ENCODE assay signal across 20 cellular contexts in genomic region chr9:122121931-122122330, GRCh38. TPM values are rescaled to one million over a fixed set of nuclear protein-coding genes. Genes with fewer than 3 reads are reported as not detected.
DNase-seq lines count a peak whose midpoint lies in the region; ATAC-seq, FAIRE-seq and TF ChIP-seq lines count a peak whose summit lies in the region.
"Had no signal": no experiment of that assay in that cellular context is flagged by ENCODE, and none has a peak within 500 bp of the region (broad histone marks: within the 10 kb centered on the region; RNA-seq: fewer than 3 reads in every experiment).

No MANE protein-coding gene starts in this region.

- H3K27me3 ChIP-seq in H9 (ENCODE audit: insufficient read depth, low read length): peaks cover 3% of the 10 kb centered on the region; the same call in 1 of the 2 replicates
- peaks cover 0 to 18% of the 10 kb centered on the region in 2 experiments; a peak in 3 of 5 replicates for H3K27me3 ChIP-seq in K562 (ENCODE audit: control insufficient read depth in 2 of 2, insufficient read depth in 2 of 2, low read length in 2 of 2)

- no peaks in the 10 kb centered on the region for H3K79me1 ChIP-seq in H9 (ENCODE audit: insufficient read depth, low read depth, low read length, poor library complexity, severe bottlenecking)

- H2BK20ac ChIP-seq in H9 (ENCODE audit: low read depth, low read length, poor library complexity, severe bottlenecking): no peak overlapping the region

- no peak overlapping the region for H2AK5ac ChIP-seq in H9 (ENCODE audit: insufficient read length, low read length)

- no peak overlapping the region for H3K4ac ChIP-seq in H9 (ENCODE audit: low read depth, low read length)

- H2BK120ac ChIP-seq in H9 (ENCODE audit: low read depth, low read length, poor library complexity, severe bottlenecking): no peak overlapping the region

- DNase-seq in H9 (no peak), K562 (ENCODE audit: extremely low read depth in 1 of 4, low spot score in 3 of 4) (no peak), kidney (peak; percentile 46), anterior cingulate cortex (lab: John Stamatoyannopoulos, UW) (no peak), H4 (ENCODE audit: low spot score) (no peak)
- DNase-seq in stimulated activated naive B cell treated with anti-CD40 and anti-IgM and Interleukin-4, amounts not matched to agents 10 μg/mL and 1 μg/mL and 100 μg/mL, for 72 hours: no peak
- DNase-seq: AML-193; Caco-2; CD4-positive, alpha-beta T cell; KBM-7 had no signal

- H3K9me3 ChIP-seq in H9 (ENCODE audit: control insufficient read depth, low read depth, low read length): no peaks in the 10 kb centered on the region
- no peaks in the 10 kb centered on the region; the same call in 1 of the 2 replicates for H3K9me3 ChIP-seq in K562 (replicated peaks; ENCODE audit: control insufficient read depth, insufficient read depth, low read depth, low read length)
- no peaks in the 10 kb centered on the region for H3K9me3 ChIP-seq in kidney (ENCODE audit: control insufficient read depth in 1 of 2, low read length in 2 of 2)
- H3K9me3 ChIP-seq: Caco-2, HAP-1 had no signal

- TF ChIP-seq POLR2A in K562 (conservative IDR thresholded peaks at IDR 0.05): no peak

- CTCF ChIA-PET in K562 (lab: Yijun Ruan, JAX; ENCODE audit: low intra/inter-chr PET ratio): interaction anchor here (0.6 to 3.9 kb wide), 4 partner anchors 22 to 332 kb away, joined by 3 to 42 read pairs (median 6); no protein-coding TSS in a partner anchor

- no peaks in the 10 kb centered on the region for H3K36me3 Mint-ChIP-seq in H9 (ENCODE audit: insufficient read depth in 1 of 3, low read depth in 3 of 3)
- no peaks in the 10 kb centered on the region for H3K36me3 Mint-ChIP-seq in stimulated activated naive B cell treated with anti-CD40 and anti-IgM and Interleukin-4, amounts not matched to agents 10 μg/mL and 1 μg/mL and 100 μg/mL, for 72 hours

- no peak overlapping the region for H3K23ac ChIP-seq in H9 (ENCODE audit: insufficient read length, low read depth, low read length)

- peak overlapping the region in 2 of 3 experiments; percentile 59 to 68; a peak in 2 of 7 replicates for H3K27ac Mint-ChIP-seq in H9
- H3K27ac Mint-ChIP-seq in stimulated activated naive B cell treated with anti-CD40 and anti-IgM and Interleukin-4, amounts not matched to agents 10 μg/mL and 1 μg/mL and 100 μg/mL, for 72 hours: peak overlapping the region; percentile 42
- H3K27ac Mint-ChIP-seq: CD4-positive, alpha-beta T cell; GM23338 had no signal

- H3K4me1 Mint-ChIP-seq in H9: peaks cover 16 to 17% of the 10 kb centered on the region in 2 experiments
- peaks cover 11 to 29% of the 10 kb centered on the region in 2 donors for H3K4me1 Mint-ChIP-seq in stimulated activated naive B cell treated with anti-CD40 and anti-IgM and Interleukin-4, amounts not matched to agents 10 μg/mL and 1 μg/mL and 100 μg/mL, for 72 hours

- H2AFZ ChIP-seq in H9 (ENCODE audit: low read length) (no peak overlapping the region), K562 (ENCODE audit: low read depth, low read length) (no peak overlapping the region)
- H2AFZ ChIP-seq: GM23338 had no signal

- no peak overlapping the region for H3K18ac ChIP-seq in H9 (ENCODE audit: insufficient read length, low read depth, low read length)

- BruUV-seq in K562 (replicated peaks; lab: Mats Ljungman, UMichigan): no TSS peak

- in situ Hi-C loops in K562 (cut with MboI): loop anchor here (5.0 to 10.0 kb wide), 3 partner anchors 230 to 693 kb away; no protein-coding TSS in a partner anchor

- H3K9me3 Mint-ChIP-seq in H9: no peaks in the 10 kb centered on the region
- H3K9me3 Mint-ChIP-seq in stimulated activated naive B cell treated with anti-CD40 and anti-IgM and Interleukin-4, amounts not matched to agents 10 μg/mL and 1 μg/mL and 100 μg/mL, for 72 hours: no peaks in the 10 kb centered on the region
- H3K9me3 Mint-ChIP-seq: CD4-positive, alpha-beta T cell; GM23338 had no signal

- H3K79me2 ChIP-seq in H9 (ENCODE audit: insufficient read depth, low read length) (no peaks in the 10 kb centered on the region), K562 (ENCODE audit: control insufficient read depth, insufficient read depth, low read length) (no peaks in the 10 kb centered on the region)

- H4K8ac ChIP-seq in H9 (replicated peaks; ENCODE audit: insufficient read length, low read depth, low read length): no peak overlapping the region

- H3K14ac ChIP-seq in H9 (ENCODE audit: insufficient read depth, low read length): no peak overlapping the region

- H2BK5ac ChIP-seq in H9 (ENCODE audit: insufficient read length, low read length): no peak overlapping the region

- FAIRE-seq in K562 (lab: Jason Lieb, UNC) (no peak), kidney (lab: Jason Lieb, UNC) (no peak)
- FAIRE-seq: A204.1, D721Med, G401.6, GM18507 had no signal

- H4K91ac ChIP-seq in H9 (ENCODE audit: insufficient read length, low read depth, low read length): no peak overlapping the region

- intact Hi-C loops in K562 (cut with micrococcal nuclease): no loop called here
- intact Hi-C loops in kidney (cut with DNase I): loop anchor here (5.0 kb wide), 1 partner anchor 230 kb away; no protein-coding TSS in a partner anchor

- no peak overlapping the region; a peak in 1 of 5 replicates for H3K4me3 Mint-ChIP-seq in H9
- no peak overlapping the region for H3K4me3 Mint-ChIP-seq in stimulated activated naive B cell treated with anti-CD40 and anti-IgM and Interleukin-4, amounts not matched to agents 10 μg/mL and 1 μg/mL and 100 μg/mL, for 72 hours
- H3K4me3 Mint-ChIP-seq: CD4-positive, alpha-beta T cell; GM23338 had no signal

- no peak for TF ChIP-seq EP300 in K562 (IDR thresholded peaks at IDR 0.05; ENCODE audit: low read length)

- TF ChIP-seq RAD21 in K562 (CRISPR knock-in tag; conservative IDR thresholded peaks at IDR 0.05 in 1 of 2, IDR thresholded peaks at IDR 0.05 in 1 of 2): no peak

- WGBS in H9 (ENCODE audit: extremely low coverage, insufficient read length, low lambda C conversion rate): no CpG with 5 or more reads among the region's 6 CpGs
- WGBS in K562 (ENCODE audit: insufficient coverage, low coverage, missing lambda C conversion rate): 0% methylated on average over 3 of the region's 6 CpGs

- H2BK12ac ChIP-seq in H9 (ENCODE audit: insufficient read length, low read depth, low read length): no peak overlapping the region

- no peaks in the 10 kb centered on the region for H3K9me1 ChIP-seq in K562 (ENCODE audit: control insufficient read depth, insufficient read depth, low read length)

- H4K20me1 ChIP-seq in H9 (ENCODE audit: control insufficient read depth, insufficient read depth, insufficient read length) (no peaks in the 10 kb centered on the region), K562 (replicated peaks; ENCODE audit: control insufficient read depth, insufficient read depth, low read length) (peaks cover 15% of the 10 kb centered on the region)

- H3K27me3 Mint-ChIP-seq in H9 (ENCODE audit: low read depth): peaks cover 25% of the 10 kb centered on the region
- H3K27me3 Mint-ChIP-seq in stimulated activated naive B cell treated with anti-CD40 and anti-IgM and Interleukin-4, amounts not matched to agents 10 μg/mL and 1 μg/mL and 100 μg/mL, for 72 hours: peaks cover 34 to 38% of the 10 kb centered on the region in 2 donors

- H3K9ac ChIP-seq in H9 (ENCODE audit: extremely low read depth, insufficient read length, low read length) (no peak overlapping the region), K562 (ENCODE audit: insufficient read depth in 1 of 2, low read depth in 2 of 2, low read length in 2 of 2) (no peak overlapping the region), kidney (ENCODE audit: low read length in 2 of 2) (no peak overlapping the region)

- TF ChIP-seq CTCF in H9 (conservative IDR thresholded peaks at IDR 0.05) (no peak), K562 (IDR thresholded peaks at IDR 0.05 in 2 of 3, conservative IDR thresholded peaks at IDR 0.05 in 1 of 3; ENCODE audit: insufficient read depth in 2 of 3, low read depth in 1 of 3, low read length in 3 of 3) (no peak), kidney (IDR thresholded peaks at IDR 0.05; ENCODE audit: borderline replicate concordance, extremely low read depth, insufficient read depth) (no peak)

- H3K4me3 ChIP-seq in K562 (no peak overlapping the region), kidney (ENCODE audit: low read length in 2 of 2) (no peak overlapping the region)
- H3K4me3 ChIP-seq: GM23338, HAP-1 had no signal

- H3K4me2 ChIP-seq in H9 (ENCODE audit: insufficient read depth, insufficient read length, low read length): no peak overlapping the region
- no peak overlapping the region for H3K4me2 ChIP-seq in K562 (ENCODE audit: insufficient read depth, low read length)
- H3K4me2 ChIP-seq: GM23338 had no signal

- POLR2A ChIA-PET in K562 (lab: Yijun Ruan, JAX): interaction anchor here (2.5 kb wide), 1 partner anchor 228 kb away, joined by 11 read pairs; no protein-coding TSS in a partner anchor

- no peak overlapping the region for H2BK15ac ChIP-seq in H9 (ENCODE audit: low read depth, low read length)

- H3K36me3 ChIP-seq in K562 (ENCODE audit: control insufficient read depth, insufficient read depth, low read length) (no peaks in the 10 kb centered on the region), kidney (ENCODE audit: control insufficient read depth in 1 of 2, insufficient read depth in 2 of 2, low read length in 2 of 2) (no peaks in the 10 kb centered on the region)
- H3K36me3 ChIP-seq: HAP-1 had no signal

- no peak overlapping the region for H3K56ac ChIP-seq in H9 (ENCODE audit: insufficient read length, low read depth, low read length)

- H3K27ac ChIP-seq in H9 (ENCODE audit: insufficient read length, low read depth, low read length) (no peak overlapping the region), K562 (ENCODE audit: extremely low read depth, low read depth, low read length) (no peak overlapping the region), kidney (ENCODE audit: low read depth in 2 of 2, low read length in 2 of 2) (no peak overlapping the region)
- H3K27ac ChIP-seq: C4-2B had no signal

- H3K4me1 ChIP-seq in H9 (ENCODE audit: insufficient read depth, low read length) (no peaks in the 10 kb centered on the region), K562 (replicated peaks in 1 of 2; ENCODE audit: control insufficient read depth in 2 of 2, insufficient read depth in 2 of 2, low read length in 2 of 2) (peaks cover 0 to 18% of the 10 kb centered on the region in 2 experiments; a peak in 2 of 5 replicates), kidney (ENCODE audit: control insufficient read depth in 1 of 2, insufficient read depth in 1 of 2, low read depth in 1 of 2, low read length in 2 of 2) (peaks cover 0 to 8% of the 10 kb centered on the region in 2 donors)
- H3K4me1 ChIP-seq: HAP-1 had no signal

- no peak overlapping the region for H4K5ac ChIP-seq in H9 (ENCODE audit: insufficient read length, low read depth, low read length)

- no peak overlapping the region for H3T11ph ChIP-seq in H9 (ENCODE audit: low read length)

- ATAC-seq in K562 (no peak), HG02938 (IDR thresholded peaks at IDR 0.05; ENCODE audit: unreplicated experiment) (no peak)
- no peak for ATAC-seq in stimulated activated naive B cell treated with anti-CD40 and anti-IgM and Interleukin-4, amounts not matched to agents 10 μg/mL and 1 μg/mL and 100 μg/mL, for 72 hours (replicated peaks)
- ATAC-seq: GM23338 had no signal

- peaks cover 9% of the 10 kb centered on the region for H3K23me2 ChIP-seq in H9 (ENCODE audit: insufficient read length, low read depth, low read length, poor library complexity, severe bottlenecking)

RNA-seq across cellular contexts. Expression of gene TTLL11, which starts 28.8 kb away (rescaled TPM):
- total RNA-seq in H9 (2021) (1.5 and 1.9 TPM in 2 replicates), K562 (2014; rRNA removed) (3.0 TPM in 2 replicates), K562 (2014; rRNA removed; fragmentation: Illumina TruSeq; extraction: Trizol) (2.6 and 2.9 TPM in 2 replicates), K562 (2015; rRNA removed; fragmentation: Illumina TruSeq; extraction: Trizol) (2.5 and 3.3 TPM in 2 replicates), K562 (2021) (4.2 and 4.4 TPM in 2 replicates), kidney (10.0 TPM)
- total RNA-seq in K562 (2011; cell fraction: chromatin; rRNA removed; ENCODE audit: low replicate concordance): 2.7 and 3.5 TPM in 2 replicates
- 1.3 and 1.4 TPM in 2 replicates for total RNA-seq in K562 (2011; cell fraction: nucleolus; rRNA removed)
- 1.1 and 1.9 TPM in 2 replicates for total RNA-seq in K562 (2011; cell fraction: nucleoplasm; rRNA removed)
- polyA plus RNA-seq in K562 (2011; rRNA removed) (2.0 and 2.7 TPM in 2 replicates), K562 (2014; fragmentation: Illumina TruSeq; extraction: Trizol) (4.2 and 4.3 TPM in 2 replicates), K562 (2014; fragmentation: Nextera tagmentation; extraction: Ambion mirVana) (1 to 10 TPM in 1 of 2 experiments, under 1 TPM in 1; 0.83 to 1.5 TPM), K562 (2014; rRNA removed) (3.7 and 4.3 TPM in 2 replicates), kidney (ENCODE audit: insufficient read depth, low read depth, low replicate concordance) (2.3 TPM)
- 3.2 and 3.9 TPM in 2 replicates for polyA plus RNA-seq in K562 (2011; cell fraction: cytosol; rRNA removed)
- polyA plus RNA-seq in K562 (2011; cell fraction: nucleus; rRNA removed): 1.9 and 2.2 TPM in 2 replicates
- 2.8 and 3.9 TPM in 2 replicates for polyA plus RNA-seq in K562 (2012)
- polyA minus RNA-seq in K562 (2011; rRNA and poly(A)+ RNA removed): 2.6 and 3.0 TPM in 2 replicates
- polyA minus RNA-seq in K562 (2011; cell fraction: cytosol; rRNA and poly(A)+ RNA removed): 0.38 and 2.2 TPM in 2 replicates
- 1.3 and 1.6 TPM in 2 replicates for polyA minus RNA-seq in K562 (2011; cell fraction: nucleus; rRNA and poly(A)+ RNA removed)
- 1.2 and 2.0 TPM in 2 replicates for total RNA-seq in H4 (2014; rRNA removed; shearing (Covaris generic))

RNA-seq across cellular contexts. Expression of gene NDUFA8, which starts 37.6 kb away (rescaled TPM):
- total RNA-seq in H9 (2021) (60.7 and 65.1 TPM in 2 replicates), K562 (2014; rRNA removed) (105 and 115 TPM in 2 replicates), K562 (2014; rRNA removed; fragmentation: Illumina TruSeq; extraction: Trizol) (105 and 114 TPM in 2 replicates), K562 (2015; rRNA removed; fragmentation: Illumina TruSeq; extraction: Trizol) (122 and 133 TPM in 2 replicates), K562 (2021) (126 and 134 TPM in 2 replicates), kidney (42.5 TPM)
- 8.5 and 9.1 TPM in 2 replicates for total RNA-seq in K562 (2011; cell fraction: chromatin; rRNA removed; ENCODE audit: low replicate concordance)
- total RNA-seq in K562 (2011; cell fraction: nucleolus; rRNA removed): 14.0 and 14.7 TPM in 2 replicates
- 15.0 and 20.9 TPM in 2 replicates for total RNA-seq in K562 (2011; cell fraction: nucleoplasm; rRNA removed)
- polyA plus RNA-seq in K562 (2011; rRNA removed) (135 and 165 TPM in 2 replicates), K562 (2014; fragmentation: Illumina TruSeq; extraction: Trizol) (198 and 204 TPM in 2 replicates), K562 (2014; fragmentation: Nextera tagmentation; extraction: Ambion mirVana) (100 to 1,000 TPM; 126 to 189 TPM), K562 (2014; rRNA removed) (194 and 212 TPM in 2 replicates), kidney (ENCODE audit: insufficient read depth, low read depth, low replicate concordance) (264 TPM)
- 122 and 153 TPM in 2 replicates for polyA plus RNA-seq in K562 (2011; cell fraction: cytosol; rRNA removed)
- 35.7 and 49.8 TPM in 2 replicates for polyA plus RNA-seq in K562 (2011; cell fraction: nucleus; rRNA removed)
- 157 and 216 TPM in 2 replicates for polyA plus RNA-seq in K562 (2012)
- polyA minus RNA-seq in K562 (2011; rRNA and poly(A)+ RNA removed): 106 and 126 TPM in 2 replicates
- polyA minus RNA-seq in K562 (2011; cell fraction: cytosol; rRNA and poly(A)+ RNA removed): 50.4 and 52.5 TPM in 2 replicates
- polyA minus RNA-seq in K562 (2011; cell fraction: nucleus; rRNA and poly(A)+ RNA removed): 8.5 and 15.7 TPM in 2 replicates
- 69.3 and 88.0 TPM in 2 replicates for total RNA-seq in H4 (2014; rRNA removed; shearing (Covaris generic))

RNA-seq across cellular contexts. Expression of gene MORN5, which starts 37.8 kb away (rescaled TPM):
- not detected in 2 replicates for total RNA-seq in H9 (2021)
- total RNA-seq in K562 (2011; cell fraction: chromatin; rRNA removed; ENCODE audit: low replicate concordance): not detected in 2 replicates
- total RNA-seq in K562 (2011; cell fraction: nucleolus; rRNA removed): not detected in 2 replicates
- total RNA-seq in K562 (2011; cell fraction: nucleoplasm; rRNA removed): not detected in 2 replicates
- not detected in 2 replicates for total RNA-seq in K562 (2014; rRNA removed)
- not detected in 2 replicates for total RNA-seq in K562 (2014; rRNA removed; fragmentation: Illumina TruSeq; extraction: Trizol)
- total RNA-seq in K562 (2015; rRNA removed; fragmentation: Illumina TruSeq; extraction: Trizol): not detected in 2 replicates
- not detected in 2 replicates for total RNA-seq in K562 (2021)
- polyA plus RNA-seq in K562 (2011; rRNA removed): not detected in 2 replicates
- not detected in 2 replicates for polyA plus RNA-seq in K562 (2011; cell fraction: cytosol; rRNA removed)
- polyA plus RNA-seq in K562 (2011; cell fraction: nucleus; rRNA removed): not detected in 2 replicates
- not detected in 2 replicates for polyA plus RNA-seq in K562 (2012)
- not detected in 2 replicates for polyA plus RNA-seq in K562 (2014; fragmentation: Illumina TruSeq; extraction: Trizol)
- polyA plus RNA-seq in K562 (2014; fragmentation: Nextera tagmentation; extraction: Ambion mirVana): not detected
- not detected in 2 replicates for polyA plus RNA-seq in K562 (2014; rRNA removed)
- not detected in 2 replicates for polyA minus RNA-seq in K562 (2011; rRNA and poly(A)+ RNA removed)
- not detected in 2 replicates for polyA minus RNA-seq in K562 (2011; cell fraction: cytosol; rRNA and poly(A)+ RNA removed)
- polyA minus RNA-seq in K562 (2011; cell fraction: nucleus; rRNA and poly(A)+ RNA removed): not detected in 2 replicates
- 1.6 TPM for total RNA-seq in kidney
- 5.6 TPM for polyA plus RNA-seq in kidney (ENCODE audit: insufficient read depth, low read depth, low replicate concordance)
- total RNA-seq in H4 (2014; rRNA removed; shearing (Covaris generic)): not detected in 2 replicates
- total RNA-seq: Caco-2; CD4-positive, alpha-beta T cell; GM23338; HT-29 had no signal
- polyA plus RNA-seq: BJ, GM23338 had no signal
